ENCODE assay signal across 27 cellular contexts in genomic region chr1:32729254-32730046, GRCh38. TPM values are rescaled to one million over a fixed set of nuclear protein-coding genes. Genes with fewer than 3 reads are reported as not detected.
A peak's percentile ranks its signal among the peaks of the same experiment; 100 is the strongest.
DNase-seq lines count a peak whose midpoint lies in the region; ATAC-seq, FAIRE-seq and TF ChIP-seq lines count a peak whose summit lies in the region.
"Had no signal": no experiment of that assay in that cellular context is flagged by ENCODE, and none has a peak within 500 bp of the region (broad histone marks: within the 10 kb centered on the region; RNA-seq: fewer than 3 reads in every experiment).

No MANE protein-coding gene starts in this region.

- H3K36me3 Mint-ChIP-seq in WTC11, result no peaks in the 10 kb centered on the region
- H3K36me3 Mint-ChIP-seq in activated CD8-positive, alpha-beta T cell treated with anti-CD3 and anti-CD28 coated beads for 36 hours (ENCODE audit: low read depth), result no peaks in the 10 kb centered on the region
- H3K36me3 Mint-ChIP-seq: mesothelial cell of epicardium, natural killer cell had no signal

- intact Hi-C loops in activated CD8-positive, alpha-beta T cell treated with anti-CD3 and anti-CD28 coated beads for 36 hours (cut with micrococcal nuclease), result no loop called here

- ATAC-seq in WTC11, result peak; percentile 19; the same call in 1 of the 2 replicates
- ATAC-seq in activated CD8-positive, alpha-beta T cell treated with anti-CD3 and anti-CD28 coated beads for 36 hours, result no peak
- ATAC-seq: activated T-cell treated with anti-CD3 and anti-CD28 coated beads, Interleukin-2, amount 50 U/mL, for 4 hours; left lung; natural killer cell; right cardiac atrium; stimulated activated naive CD8-positive, alpha-beta T cell treated with anti-CD3 and anti-CD28 coated beads, Interleukin-15, amount 100 ng/mL, for 72 hours had no signal

- DNase-seq in DMS 273 (lab: John Stamatoyannopoulos, UW; ENCODE audit: unreplicated experiment) (peak; percentile 54), DMS 273 treated with DMSO at 0.1 percent for 48 hours (lab: John Stamatoyannopoulos, UW) (no peak), HEK293T (ENCODE audit: extremely low spot score) (peak; percentile 66), WTC11 (ENCODE audit: low spot score) (no peak), keratinocyte (ENCODE audit: low read depth, low spot score) (peak; percentile 32), NCI-H526 (lab: John Stamatoyannopoulos, UW) (no peak)
- no peak for DNase-seq in activated CD8-positive, alpha-beta T cell treated with anti-CD3 and anti-CD28 coated beads for 36 hours
- DNase-seq in activated naive CD4-positive, alpha-beta T cell (lab: John Stamatoyannopoulos, UW), result no peak
- DNase-seq: activated naive CD4-positive, alpha-beta T cell treated with Interleukin-2 at 50 U/mL for 16 hours; activated T-cell treated with anti-CD3 and anti-CD28 coated beads, Interleukin-2, amount 50 U/mL, for 4 hours; amniotic stem cell; Calu3; left lung; natural killer cell; NCI-H1092 treated with DMSO at 0.1 percent for 48 hours; NCI-H524; SHP77; stimulated activated naive CD8-positive, alpha-beta T cell treated with anti-CD3 and anti-CD28 coated beads, Interleukin-15, amount 100 ng/mL, for 72 hours; transverse colon had no signal

- H2AFZ ChIP-seq in keratinocyte (ENCODE audit: control insufficient read depth, low read length), result no peak overlapping the region
- H2AFZ ChIP-seq: parathyroid adenoma had no signal

- H3K27ac Mint-ChIP-seq in WTC11, result no peak overlapping the region
- H3K27ac Mint-ChIP-seq in activated CD8-positive, alpha-beta T cell treated with anti-CD3 and anti-CD28 coated beads for 36 hours, result no peak overlapping the region
- H3K27ac Mint-ChIP-seq: dendritic cell treated with granulocyte-macrophage colony-stimulating factor and Interleukin-4, amounts not matched to agents 40 ng/mL and 50 ng/mL, for 4 days; mesothelial cell of epicardium; natural killer cell; stimulated activated naive CD8-positive, alpha-beta T cell treated with anti-CD3 and anti-CD28 coated beads, Interleukin-15, amount 100 ng/mL, for 72 hours had no signal

- H3K4me3 Mint-ChIP-seq in WTC11, result no peak overlapping the region
- H3K4me3 Mint-ChIP-seq in activated CD8-positive, alpha-beta T cell treated with anti-CD3 and anti-CD28 coated beads for 36 hours, result no peak overlapping the region
- H3K4me3 Mint-ChIP-seq: activated T-cell treated with anti-CD3 and anti-CD28 coated beads, Interleukin-2, amount 50 U/mL, for 4 hours; dendritic cell treated with granulocyte-macrophage colony-stimulating factor and Interleukin-4, amounts not matched to agents 40 ng/mL and 50 ng/mL, for 4 days; mesothelial cell of epicardium; natural killer cell; stimulated activated naive CD8-positive, alpha-beta T cell treated with anti-CD3 and anti-CD28 coated beads, Interleukin-15, amount 100 ng/mL, for 72 hours had no signal

- peaks cover 19% of the 10 kb centered on the region for H3K4me1 Mint-ChIP-seq in WTC11
- peaks cover 12% of the 10 kb centered on the region for H3K4me1 Mint-ChIP-seq in activated CD8-positive, alpha-beta T cell treated with anti-CD3 and anti-CD28 coated beads for 36 hours (ENCODE audit: low read depth)

- peak overlapping the region; percentile 18 for H3K9ac ChIP-seq in keratinocyte (ENCODE audit: control insufficient read depth, extremely low read depth, insufficient read depth, low read length)
- H3K9ac ChIP-seq: parathyroid adenoma had no signal

- no peaks in the 10 kb centered on the region for H3K36me3 ChIP-seq in keratinocyte (ENCODE audit: control insufficient read depth in 2 of 2, extremely low read depth in 1 of 2, insufficient read depth in 2 of 2, low read length in 2 of 2)
- H3K36me3 ChIP-seq: cardiac muscle cell, left lung, transverse colon had no signal

- POLR2A ChIA-PET in HEK293T (lab: Yijun Ruan, JAX), result interaction anchor here (0.9 to 3.0 kb wide), 5 partner anchors 9 to 78 kb away, joined by 3 to 19 read pairs (median 4); partner anchors contain the start of gene RBBP4
- POLR2A ChIA-PET in WTC11 (lab: Charles Lee), result interaction anchor here (1.6 kb wide), 1 partner anchor 13 kb away, joined by 4 read pairs; no protein-coding TSS in a partner anchor
- POLR2A ChIA-PET in activated CD8-positive, alpha-beta T cell treated with anti-CD3 and anti-CD28 coated beads for 36 hours (lab: Charles Lee), result no interaction called here

- FAIRE-seq in keratinocyte (lab: Jason Lieb, UNC), result no peak
- FAIRE-seq: H54 had no signal

- H3K9me3 Mint-ChIP-seq in WTC11, result no peaks in the 10 kb centered on the region
- no peaks in the 10 kb centered on the region for H3K9me3 Mint-ChIP-seq in activated CD8-positive, alpha-beta T cell treated with anti-CD3 and anti-CD28 coated beads for 36 hours
- H3K9me3 Mint-ChIP-seq: activated T-cell treated with anti-CD3 and anti-CD28 coated beads, Interleukin-2, amount 50 U/mL, for 4 hours; dendritic cell treated with granulocyte-macrophage colony-stimulating factor and Interleukin-4, amounts not matched to agents 40 ng/mL and 50 ng/mL, for 4 days; mesothelial cell of epicardium; natural killer cell; stimulated activated naive CD8-positive, alpha-beta T cell treated with anti-CD3 and anti-CD28 coated beads, Interleukin-15, amount 100 ng/mL, for 72 hours had no signal

- no peak for TF ChIP-seq CTCF in WTC11 (IDR thresholded peaks at IDR 0.05)
- TF ChIP-seq CTCF in keratinocyte (optimal IDR thresholded peaks at IDR 0.05 in 1 of 3, IDR thresholded peaks at IDR 0.05 in 1 of 3, conservative IDR thresholded peaks at IDR 0.05 in 1 of 3; ENCODE audit: extremely low read depth in 1 of 3, insufficient read depth in 2 of 3, low read length in 3 of 3), result no peak
- no peak for TF ChIP-seq CTCF in activated CD8-positive, alpha-beta T cell treated with anti-CD3 and anti-CD28 coated beads for 36 hours (IDR thresholded peaks at IDR 0.05)

- peaks cover 32% of the 10 kb centered on the region for H3K4me1 ChIP-seq in keratinocyte (ENCODE audit: control insufficient read depth, extremely low read depth, insufficient read depth, low read length)
- H3K4me1 ChIP-seq: parathyroid adenoma had no signal

- H3K27ac ChIP-seq in keratinocyte (ENCODE audit: control insufficient read depth, insufficient read depth, low read length), result no peak overlapping the region
- H3K27ac ChIP-seq: 22Rv1, cardiac muscle cell, left lung, parathyroid adenoma, transverse colon had no signal

- CTCF ChIA-PET in HEK293T (lab: Yijun Ruan, JAX), result interaction anchor here (0.8 to 2.5 kb wide), 5 partner anchors 12 to 281 kb away, joined by 3 to 18 read pairs (median 4); no protein-coding TSS in a partner anchor
- CTCF ChIA-PET in WTC11 (lab: Charles Lee), result interaction anchor here (0.6 to 6.0 kb wide), 10 partner anchors 13 to 147 kb away, joined by 3 to 47 read pairs (median 4); no protein-coding TSS in a partner anchor
- CTCF ChIA-PET in activated CD8-positive, alpha-beta T cell treated with anti-CD3 and anti-CD28 coated beads for 36 hours (lab: Charles Lee), result interaction anchor here (4.8 to 7.2 kb wide), 2 partner anchors 17 to 44 kb away, joined by 26 to 50 read pairs; no protein-coding TSS in a partner anchor

- H3K27me3 Mint-ChIP-seq in WTC11 (ENCODE audit: low read depth), result peaks cover 6% of the 10 kb centered on the region; the same call in 1 of the 2 replicates
- no peaks in the 10 kb centered on the region for H3K27me3 Mint-ChIP-seq in activated CD8-positive, alpha-beta T cell treated with anti-CD3 and anti-CD28 coated beads for 36 hours

- dilution Hi-C loops in keratinocyte (cut with MboI; ENCODE audit: extremely low pct_ligation_motif_present, low sequenced_read_pairs), result no loop called here

- H4K20me1 ChIP-seq in keratinocyte (ENCODE audit: control insufficient read depth, extremely low read depth, insufficient read depth, low read length), result no peaks in the 10 kb centered on the region

- no peak overlapping the region for H3K4me2 ChIP-seq in keratinocyte (ENCODE audit: control insufficient read depth, extremely low read depth, insufficient read depth, low read depth, low read length)

- no peaks in the 10 kb centered on the region for H3K27me3 ChIP-seq in keratinocyte (ENCODE audit: control insufficient read depth, extremely low read depth, insufficient read depth, low read length)
- H3K27me3 ChIP-seq: cardiac muscle cell, left lung, transverse colon had no signal

- H3K79me2 ChIP-seq in keratinocyte (ENCODE audit: control insufficient read depth, insufficient read depth, low read length), result no peaks in the 10 kb centered on the region
- H3K79me2 ChIP-seq: parathyroid adenoma had no signal

- H3K4me3 ChIP-seq in keratinocyte (ENCODE audit: control insufficient read depth in 2 of 3, extremely low read depth in 1 of 3, insufficient read depth in 2 of 3, low read depth in 1 of 3, low read length in 3 of 3), result no peak overlapping the region
- H3K4me3 ChIP-seq: cardiac muscle cell, left lung, transverse colon had no signal

- H3K9me1 ChIP-seq in keratinocyte (ENCODE audit: control insufficient read depth, extremely low read depth, insufficient read depth, low read length), result no peaks in the 10 kb centered on the region

- H3K9me3 ChIP-seq in keratinocyte (ENCODE audit: control insufficient read depth, low read depth, low read length), result no peaks in the 10 kb centered on the region
- H3K9me3 ChIP-seq: left lung, transverse colon had no signal

TF ChIP-seq in HEK293T, 16 proteins besides CTCF, POLR2A, EP300 and RAD21 (continues in another document):
- TF ChIP-seq BHLHE40 (IDR thresholded peaks at IDR 0.05; ENCODE audit: borderline replicate concordance), result no peak
- TF ChIP-seq SP1 (IDR thresholded peaks at IDR 0.05), result no peak
- TF ChIP-seq TARDBP (IDR thresholded peaks at IDR 0.05), result no peak

TF ChIP-seq in WTC11, 78 proteins besides CTCF, POLR2A, EP300 and RAD21:
- TF ChIP-seq HMGA2 (CRISPR knock-in tag; IDR thresholded peaks at IDR 0.05) (no peak), ZNF121 (CRISPR knock-in tag; IDR thresholded peaks at IDR 0.05) (peak; percentile 92)

RNA-seq across cellular contexts. Expression of gene SYNC, which starts 26.9 kb away (rescaled TPM):
- total RNA-seq in WTC11 (2021), result 0.09 to 0.21 TPM (median 0.11 TPM) in 3 replicates
- 11.2 to 12.0 TPM (median 11.2 TPM) in 3 replicates for polyA plus RNA-seq in keratinocyte
- 2.0 TPM for polyA plus RNA-seq in keratinocyte (2011; ENCODE audit: low read depth)
- 14.5 and 17.2 TPM in 2 replicates for polyA plus RNA-seq in keratinocyte (2011; cell fraction: cytosol; rRNA removed)
- 12.3 and 14.8 TPM in 2 replicates for polyA plus RNA-seq in keratinocyte (2011; cell fraction: nucleus; rRNA removed)
- polyA plus RNA-seq in keratinocyte (2012; ENCODE audit: low replicate concordance), result 1.3 and 12.0 TPM in 2 replicates
- polyA minus RNA-seq in keratinocyte, result 9.7 to 19.1 TPM (median 14.7 TPM) in 3 replicates
- 16.7 TPM for polyA minus RNA-seq in keratinocyte (2011; cell fraction: cytosol; rRNA and poly(A)+ RNA removed)
- polyA minus RNA-seq in keratinocyte (2011; cell fraction: nucleus; rRNA and poly(A)+ RNA removed), result 2.8 and 8.0 TPM in 2 replicates
- not detected for total RNA-seq in activated CD8-positive, alpha-beta T cell treated with anti-CD3 and anti-CD28 coated beads for 36 hours
- total RNA-seq: activated CD8-positive, alpha-beta memory T cell treated with anti-CD3 and anti-CD28 coated beads for 36 hours; activated T-cell treated with anti-CD3 and anti-CD28 coated beads, Interleukin-2, amount 50 U/mL, for 4 hours; natural killer cell had no signal

Comparison
In these comparisons a context has a peak if more than half of its experiments do, and no peak if none do; other contexts are left out.
1. DNase-seq: peak in DMS 273 (single experiment), HEK293T (single experiment) and keratinocyte (single experiment); none in DMS 273 treated with DMSO at 0.1 percent for 48 hours (single experiment), WTC11 (single experiment), activated CD8-positive, alpha-beta T cell treated with anti-CD3 and anti-CD28 coated beads for 36 hours (single experiment), NCI-H526 (0 of 2) and activated naive CD4-positive, alpha-beta T cell (0 of 4).